34 cellular contexts compared by ENCODE assay signal in the genomic region with DNA sequence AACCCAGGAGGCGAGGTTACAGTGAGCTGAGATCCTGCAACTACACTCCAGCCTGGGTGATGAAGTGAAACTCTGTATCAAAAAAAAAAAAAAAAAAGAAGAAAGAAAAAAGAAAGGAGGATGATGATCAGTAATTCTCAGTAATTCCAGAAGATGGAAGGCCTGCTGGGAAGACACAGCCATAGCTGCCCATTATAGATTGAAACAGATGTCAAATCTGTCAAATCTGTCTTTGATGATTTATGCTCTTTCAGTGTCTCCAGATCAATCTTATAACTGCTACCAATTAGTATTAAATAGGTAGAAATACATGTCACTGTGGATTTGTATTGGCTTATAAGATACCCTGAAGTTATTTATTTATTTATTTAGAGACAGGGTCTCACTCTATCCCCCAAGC.
"Had no signal": no experiment of that assay in that cellular context is flagged by ENCODE, and none has a peak within 500 bp of the region (broad histone marks: within the 10 kb centered on the region; RNA-seq: fewer than 3 reads in every experiment).

No MANE protein-coding gene starts in this region.

- DNase-seq: Karpas-422, Kasumi-1, MG63, MM.1S, MV-4-11, NCI-H1048, NCI-H1092, NCI-H1092 treated with DMSO at 0.1 percent for 48 hours, NCI-H1105, NCI-H1105 treated with DMSO at 0.1 percent for 48 hours, NCI-H1417, NCI-H1417 treated with DMSO at 0.1 percent for 48 hours, NCI-H1436, NCI-H1436 treated with DMSO at 0.1 percent for 48 hours, NCI-H146, NCI-H1694, NCI-H1694 treated with DMSO at 0.1 percent for 48 hours, NCI-H187, NCI-H187 treated with DMSO at 0.1 percent for 48 hours, NCI-H1930, NCI-H2029, NCI-H2029 treated with DMSO at 0.1 percent for 48 hours, NCI-H2081, NCI-H2081 treated with DMSO at 0.1 percent for 48 hours, NCI-H2107, NCI-H2171, NCI-H2171 treated with DMSO at 0.1 percent for 48 hours, NCI-H2227 treated with DMSO at 0.1 percent for 48 hours, NCI-H226, NCI-H345, NCI-H446, NCI-H446 treated with DMSO at 0.1 percent for 48 hours, NCI-H510A, NCI-H510A treated with DMSO at 0.1 percent for 48 hours had no signal

- H3K4me3 ChIP-seq: MG63 had no signal

- H3K36me3 ChIP-seq: MG63 had no signal

- H3K9me3 ChIP-seq: MG63 had no signal
